ENCODE assay signal across 1 cellular context in genomic region chr16:2429771-2430663, GRCh38.
TF ChIP-seq lines count a peak whose summit lies in the region.

No MANE protein-coding gene starts in this region.

TF ChIP-seq in HepG2, 621 proteins besides CTCF, POLR2A, EP300 and RAD21 (continues in another document):
- TF ChIP-seq, protein P1, sequence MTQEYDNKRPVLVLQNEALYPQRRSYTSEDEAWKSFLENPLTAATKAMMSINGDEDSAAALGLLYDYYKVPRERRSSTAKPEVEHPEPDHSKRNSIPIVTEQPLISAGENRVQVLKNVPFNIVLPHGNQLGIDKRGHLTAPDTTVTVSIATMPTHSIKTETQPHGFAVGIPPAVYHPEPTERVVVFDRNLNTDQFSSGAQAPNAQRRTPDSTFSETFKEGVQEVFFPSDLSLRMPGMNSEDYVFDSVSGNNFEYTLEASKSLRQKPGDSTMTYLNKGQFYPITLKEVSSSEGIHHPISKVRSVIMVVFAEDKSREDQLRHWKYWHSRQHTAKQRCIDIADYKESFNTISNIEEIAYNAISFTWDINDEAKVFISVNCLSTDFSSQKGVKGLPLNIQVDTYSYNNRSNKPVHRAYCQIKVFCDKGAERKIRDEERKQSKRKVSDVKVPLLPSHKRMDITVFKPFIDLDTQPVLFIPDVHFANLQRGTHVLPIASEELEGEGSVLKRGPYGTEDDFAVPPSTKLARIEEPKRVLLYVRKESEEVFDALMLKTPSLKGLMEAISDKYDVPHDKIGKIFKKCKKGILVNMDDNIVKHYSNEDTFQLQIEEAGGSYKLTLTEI (CRISPR knock-in tag; conservative IDR thresholded peaks at IDR 0.05), result no peak
- no peak for TF ChIP-seq DPF2 (CRISPR knock-in tag; IDR thresholded peaks at IDR 0.05; ENCODE audit: borderline replicate concordance, low read depth)
- peak; percentile 2; the same call in 1 of the 2 replicates for TF ChIP-seq GATAD1 (CRISPR knock-in tag; IDR thresholded peaks at IDR 0.05)
- no peak for TF ChIP-seq PRDM4 (CRISPR knock-in tag; IDR thresholded peaks at IDR 0.05; ENCODE audit: borderline replicate concordance)
- TF ChIP-seq, protein P2, sequence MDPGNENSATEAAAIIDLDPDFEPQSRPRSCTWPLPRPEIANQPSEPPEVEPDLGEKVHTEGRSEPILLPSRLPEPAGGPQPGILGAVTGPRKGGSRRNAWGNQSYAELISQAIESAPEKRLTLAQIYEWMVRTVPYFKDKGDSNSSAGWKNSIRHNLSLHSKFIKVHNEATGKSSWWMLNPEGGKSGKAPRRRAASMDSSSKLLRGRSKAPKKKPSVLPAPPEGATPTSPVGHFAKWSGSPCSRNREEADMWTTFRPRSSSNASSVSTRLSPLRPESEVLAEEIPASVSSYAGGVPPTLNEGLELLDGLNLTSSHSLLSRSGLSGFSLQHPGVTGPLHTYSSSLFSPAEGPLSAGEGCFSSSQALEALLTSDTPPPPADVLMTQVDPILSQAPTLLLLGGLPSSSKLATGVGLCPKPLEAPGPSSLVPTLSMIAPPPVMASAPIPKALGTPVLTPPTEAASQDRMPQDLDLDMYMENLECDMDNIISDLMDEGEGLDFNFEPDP (CRISPR knock-in tag; conservative IDR thresholded peaks at IDR 0.05), result no peak
- TF ChIP-seq ZFP37 (CRISPR knock-in tag; IDR thresholded peaks at IDR 0.05; ENCODE audit: borderline replicate concordance), result 0 out of 2 replicates have a peak, but pooled peaks have one; percentile 9
- TF ChIP-seq ZNF670 (CRISPR knock-in tag; IDR thresholded peaks at IDR 0.05; ENCODE audit: borderline replicate concordance), result no peak
- 0 out of 2 replicates have a peak, but pooled peaks have one; percentile 59 for TF ChIP-seq ZNF530 (CRISPR knock-in tag; IDR thresholded peaks at IDR 0.05; ENCODE audit: low read depth)
- no peak for TF ChIP-seq ZNF547 (CRISPR knock-in tag; IDR thresholded peaks at IDR 0.05)
- no peak for TF ChIP-seq CEBPG (CRISPR knock-in tag; IDR thresholded peaks at IDR 0.05)
- no peak for TF ChIP-seq CREB1 (IDR thresholded peaks at IDR 0.05)
- no peak for TF ChIP-seq CREB1 (CRISPR knock-in tag; IDR thresholded peaks at IDR 0.05)
- no peak for TF ChIP-seq SMYD3 (CRISPR knock-in tag; IDR thresholded peaks at IDR 0.05)
- no peak for TF ChIP-seq ZNF484 (CRISPR knock-in tag; IDR thresholded peaks at IDR 0.05; ENCODE audit: borderline replicate concordance, low read depth)
- no peak for TF ChIP-seq SUZ12 (IDR thresholded peaks at IDR 0.05; ENCODE audit: low read depth, low read length)
- TF ChIP-seq, protein P3, sequence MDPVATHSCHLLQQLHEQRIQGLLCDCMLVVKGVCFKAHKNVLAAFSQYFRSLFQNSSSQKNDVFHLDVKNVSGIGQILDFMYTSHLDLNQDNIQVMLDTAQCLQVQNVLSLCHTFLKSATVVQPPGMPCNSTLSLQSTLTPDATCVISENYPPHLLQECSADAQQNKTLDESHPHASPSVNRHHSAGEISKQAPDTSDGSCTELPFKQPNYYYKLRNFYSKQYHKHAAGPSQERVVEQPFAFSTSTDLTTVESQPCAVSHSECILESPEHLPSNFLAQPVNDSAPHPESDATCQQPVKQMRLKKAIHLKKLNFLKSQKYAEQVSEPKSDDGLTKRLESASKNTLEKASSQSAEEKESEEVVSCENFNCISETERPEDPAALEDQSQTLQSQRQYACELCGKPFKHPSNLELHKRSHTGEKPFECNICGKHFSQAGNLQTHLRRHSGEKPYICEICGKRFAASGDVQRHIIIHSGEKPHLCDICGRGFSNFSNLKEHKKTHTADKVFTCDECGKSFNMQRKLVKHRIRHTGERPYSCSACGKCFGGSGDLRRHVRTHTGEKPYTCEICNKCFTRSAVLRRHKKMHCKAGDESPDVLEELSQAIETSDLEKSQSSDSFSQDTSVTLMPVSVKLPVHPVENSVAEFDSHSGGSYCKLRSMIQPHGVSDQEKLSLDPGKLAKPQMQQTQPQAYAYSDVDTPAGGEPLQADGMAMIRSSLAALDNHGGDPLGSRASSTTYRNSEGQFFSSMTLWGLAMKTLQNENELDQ (CRISPR knock-in tag; IDR thresholded peaks at IDR 0.05; ENCODE audit: borderline replicate concordance), result no peak
- TF ChIP-seq SP1 (IDR thresholded peaks at IDR 0.05), result no peak
- no peak for TF ChIP-seq SP1 (CRISPR knock-in tag; IDR thresholded peaks at IDR 0.05)
- no peak for TF ChIP-seq FIP1L1 (IDR thresholded peaks at IDR 0.05; ENCODE audit: borderline replicate concordance, insufficient read depth, low read depth, low read length)
- TF ChIP-seq FOXA1 (IDR thresholded peaks at IDR 0.05), result no peak
- peak; percentile 17; the same call in 1 of the 2 replicates for TF ChIP-seq FOXA1 (CRISPR knock-in tag; IDR thresholded peaks at IDR 0.05)
- no peak for TF ChIP-seq IRF2 (CRISPR knock-in tag; IDR thresholded peaks at IDR 0.05)
- TF ChIP-seq SRSF1 (optimal IDR thresholded peaks at IDR 0.05; ENCODE audit: low read depth, low read length), result no peak
- 0 out of 2 replicates have a peak, but pooled peaks have one; percentile 15 for TF ChIP-seq ZNF33B (CRISPR knock-in tag; IDR thresholded peaks at IDR 0.05)
- no peak for TF ChIP-seq USF2 (IDR thresholded peaks at IDR 0.05; ENCODE audit: low read depth, low read length)
- no peak for TF ChIP-seq USF2 (CRISPR knock-in tag; IDR thresholded peaks at IDR 0.05; ENCODE audit: borderline replicate concordance)
- TF ChIP-seq ATF1 (CRISPR knock-in tag; IDR thresholded peaks at IDR 0.05), result no peak
- no peak for TF ChIP-seq EHMT2 (IDR thresholded peaks at IDR 0.05; ENCODE audit: borderline replicate concordance, low read depth, low read length)
- TF ChIP-seq, protein P4, sequence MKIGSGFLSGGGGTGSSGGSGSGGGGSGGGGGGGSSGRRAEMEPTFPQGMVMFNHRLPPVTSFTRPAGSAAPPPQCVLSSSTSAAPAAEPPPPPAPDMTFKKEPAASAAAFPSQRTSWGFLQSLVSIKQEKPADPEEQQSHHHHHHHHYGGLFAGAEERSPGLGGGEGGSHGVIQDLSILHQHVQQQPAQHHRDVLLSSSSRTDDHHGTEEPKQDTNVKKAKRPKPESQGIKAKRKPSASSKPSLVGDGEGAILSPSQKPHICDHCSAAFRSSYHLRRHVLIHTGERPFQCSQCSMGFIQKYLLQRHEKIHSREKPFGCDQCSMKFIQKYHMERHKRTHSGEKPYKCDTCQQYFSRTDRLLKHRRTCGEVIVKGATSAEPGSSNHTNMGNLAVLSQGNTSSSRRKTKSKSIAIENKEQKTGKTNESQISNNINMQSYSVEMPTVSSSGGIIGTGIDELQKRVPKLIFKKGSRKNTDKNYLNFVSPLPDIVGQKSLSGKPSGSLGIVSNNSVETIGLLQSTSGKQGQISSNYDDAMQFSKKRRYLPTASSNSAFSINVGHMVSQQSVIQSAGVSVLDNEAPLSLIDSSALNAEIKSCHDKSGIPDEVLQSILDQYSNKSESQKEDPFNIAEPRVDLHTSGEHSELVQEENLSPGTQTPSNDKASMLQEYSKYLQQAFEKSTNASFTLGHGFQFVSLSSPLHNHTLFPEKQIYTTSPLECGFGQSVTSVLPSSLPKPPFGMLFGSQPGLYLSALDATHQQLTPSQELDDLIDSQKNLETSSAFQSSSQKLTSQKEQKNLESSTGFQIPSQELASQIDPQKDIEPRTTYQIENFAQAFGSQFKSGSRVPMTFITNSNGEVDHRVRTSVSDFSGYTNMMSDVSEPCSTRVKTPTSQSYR (CRISPR knock-in tag; IDR thresholded peaks at IDR 0.05; ENCODE audit: borderline replicate concordance), result no peak
- TF ChIP-seq PTBP1 (IDR thresholded peaks at IDR 0.05; ENCODE audit: low read depth, low read length, poor library complexity, severe bottlenecking), result no peak
- TF ChIP-seq KMT2A (CRISPR knock-in tag; IDR thresholded peaks at IDR 0.05), result peak; percentile 38; the same call in 1 of the 2 replicates
- TF ChIP-seq, protein P5, sequence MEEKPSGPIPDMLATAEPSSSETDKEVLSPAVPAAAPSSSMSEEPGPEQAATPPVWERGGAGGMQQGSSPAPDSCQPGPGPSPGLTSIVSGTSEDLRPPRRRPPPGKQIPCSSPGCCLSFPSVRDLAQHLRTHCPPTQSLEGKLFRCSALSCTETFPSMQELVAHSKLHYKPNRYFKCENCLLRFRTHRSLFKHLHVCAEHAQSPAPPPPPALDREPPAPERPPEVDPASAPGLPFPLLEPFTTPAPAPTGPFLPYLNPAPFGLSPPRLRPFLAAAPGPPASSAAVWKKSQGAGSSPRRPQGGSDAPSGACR (CRISPR knock-in tag; IDR thresholded peaks at IDR 0.05), result no peak
- peak; percentile 5; the same call in 1 of the 2 replicates for TF ChIP-seq ZNF441 (CRISPR knock-in tag; IDR thresholded peaks at IDR 0.05; ENCODE audit: borderline replicate concordance)
- TF ChIP-seq ZNF737 (CRISPR knock-in tag; IDR thresholded peaks at IDR 0.05; ENCODE audit: borderline replicate concordance), result no peak
- TF ChIP-seq, protein P6, sequence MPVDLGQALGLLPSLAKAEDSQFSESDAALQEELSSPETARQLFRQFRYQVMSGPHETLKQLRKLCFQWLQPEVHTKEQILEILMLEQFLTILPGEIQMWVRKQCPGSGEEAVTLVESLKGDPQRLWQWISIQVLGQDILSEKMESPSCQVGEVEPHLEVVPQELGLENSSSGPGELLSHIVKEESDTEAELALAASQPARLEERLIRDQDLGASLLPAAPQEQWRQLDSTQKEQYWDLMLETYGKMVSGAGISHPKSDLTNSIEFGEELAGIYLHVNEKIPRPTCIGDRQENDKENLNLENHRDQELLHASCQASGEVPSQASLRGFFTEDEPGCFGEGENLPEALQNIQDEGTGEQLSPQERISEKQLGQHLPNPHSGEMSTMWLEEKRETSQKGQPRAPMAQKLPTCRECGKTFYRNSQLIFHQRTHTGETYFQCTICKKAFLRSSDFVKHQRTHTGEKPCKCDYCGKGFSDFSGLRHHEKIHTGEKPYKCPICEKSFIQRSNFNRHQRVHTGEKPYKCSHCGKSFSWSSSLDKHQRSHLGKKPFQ (CRISPR knock-in tag; IDR thresholded peaks at IDR 0.05; ENCODE audit: insufficient replicate concordance), result no peak
- TF ChIP-seq MEIS1 (CRISPR knock-in tag; IDR thresholded peaks at IDR 0.05; ENCODE audit: borderline replicate concordance), result peak; percentile 24; the same call in 1 of the 2 replicates
- TF ChIP-seq ZNF614 (CRISPR knock-in tag; IDR thresholded peaks at IDR 0.05; ENCODE audit: borderline replicate concordance), result no peak
- TF ChIP-seq MYNN (CRISPR knock-in tag; IDR thresholded peaks at IDR 0.05; ENCODE audit: low read depth), result no peak
- TF ChIP-seq ZNF44 (CRISPR knock-in tag; IDR thresholded peaks at IDR 0.05), result 0 out of 2 replicates have a peak, but pooled peaks have one; percentile 2
- TF ChIP-seq MXD1 (CRISPR knock-in tag; IDR thresholded peaks at IDR 0.05), result peak; percentile 42; the same call in 1 of the 2 replicates
- peak; percentile 34; the same call in 1 of the 2 replicates for TF ChIP-seq ZNF709 (CRISPR knock-in tag; IDR thresholded peaks at IDR 0.05)
- no peak for TF ChIP-seq PHF8 (CRISPR knock-in tag; IDR thresholded peaks at IDR 0.05)
- TF ChIP-seq FOXC1 (CRISPR knock-in tag; IDR thresholded peaks at IDR 0.05; ENCODE audit: borderline replicate concordance), result no peak
- TF ChIP-seq TAF15 (IDR thresholded peaks at IDR 0.05; ENCODE audit: low read depth, low read length, poor library complexity, severe bottlenecking), result no peak
- TF ChIP-seq ZNF883 (CRISPR knock-in tag; IDR thresholded peaks at IDR 0.05; ENCODE audit: not compliant biosample characterization), result no peak
- TF ChIP-seq TSC22D2 (CRISPR knock-in tag; IDR thresholded peaks at IDR 0.05; ENCODE audit: borderline replicate concordance), result no peak
- no peak for TF ChIP-seq ZNF136 (CRISPR knock-in tag; IDR thresholded peaks at IDR 0.05; ENCODE audit: low read depth)
- no peak for TF ChIP-seq ZFP41 (CRISPR knock-in tag; IDR thresholded peaks at IDR 0.05; ENCODE audit: borderline replicate concordance)
- TF ChIP-seq TP53 (CRISPR knock-in tag; conservative IDR thresholded peaks at IDR 0.05), result no peak
- no peak for TF ChIP-seq ZNF558 (CRISPR knock-in tag; IDR thresholded peaks at IDR 0.05; ENCODE audit: borderline replicate concordance)
- TF ChIP-seq TEAD3 (CRISPR knock-in tag; optimal IDR thresholded peaks at IDR 0.05; ENCODE audit: borderline replicate concordance), result peak; percentile 54
